In the genomic region with DNA sequence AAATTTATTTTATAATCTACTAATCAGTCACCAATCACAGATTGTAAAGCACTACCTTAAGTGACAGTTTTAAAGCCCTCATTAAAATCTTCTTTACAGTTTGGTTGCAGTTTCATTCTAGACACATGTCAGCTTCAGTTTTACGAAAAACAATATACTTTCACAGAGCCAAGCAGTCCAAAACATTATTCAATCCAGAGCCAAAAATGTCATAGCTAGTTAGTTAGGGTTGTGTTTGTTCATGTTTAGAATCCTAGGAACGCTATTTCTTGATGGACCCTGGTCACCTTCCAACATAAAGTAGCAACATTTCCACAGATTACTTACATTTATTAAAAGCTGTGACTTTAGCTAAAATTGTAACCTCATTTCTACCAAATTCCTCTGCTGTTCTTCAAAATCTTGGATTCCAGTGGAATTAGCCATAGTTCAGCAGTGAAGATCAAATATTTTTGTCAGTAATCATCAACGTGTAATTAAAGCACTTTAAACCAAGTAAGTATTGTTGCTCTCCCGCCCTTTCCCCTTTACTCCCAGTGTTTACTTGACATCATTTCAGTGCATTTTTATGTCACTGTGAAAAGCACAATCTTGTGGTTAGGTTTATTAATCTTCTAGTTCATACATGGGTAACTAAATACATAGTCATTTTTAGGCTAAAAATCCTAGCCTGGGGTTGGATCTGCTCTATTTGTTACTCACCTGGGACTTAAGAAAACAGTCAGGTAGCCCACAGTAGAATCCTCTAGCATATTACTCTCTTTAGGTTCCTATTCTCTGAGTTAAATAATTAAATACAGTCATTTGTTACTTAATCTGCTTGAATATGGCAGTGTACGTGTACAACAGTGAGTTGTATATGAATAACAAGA, we compare ENCODE assay signal across 11 cellular contexts.
DNase-seq lines count a peak whose midpoint lies in the region; ATAC-seq, FAIRE-seq and TF ChIP-seq lines count a peak whose summit lies in the region.
"Had no signal": no experiment of that assay in that cellular context is flagged by ENCODE, and none has a peak within 500 bp of the region (broad histone marks: within the 10 kb centered on the region; RNA-seq: fewer than 3 reads in every experiment).

No MANE protein-coding gene starts in this region.

- H3K36me3 ChIP-seq in neutrophil, result peaks cover 6% of the 10 kb centered on the region
- H3K36me3 ChIP-seq: pancreas, thyroid gland had no signal

- ATAC-seq in GM18511 (IDR thresholded peaks at IDR 0.05; ENCODE audit: unreplicated experiment), result no peak
- ATAC-seq in stimulated activated naive CD8-positive, alpha-beta T cell treated with anti-CD3 and anti-CD28 coated beads, Interleukin-15, Interleukin-2, amounts not matched to agents 100 U/mL and 50 U/mL, for 24 hours, result no peak

- TF ChIP-seq CTCF in neutrophil (IDR thresholded peaks at IDR 0.05), result no peak

- DNase-seq in EL (peak; percentile 89), NCI-H69 (lab: John Stamatoyannopoulos, UW) (peak; percentile 37), erythroblast (lab: John Stamatoyannopoulos, UW) (no peak), middle frontal gyrus (ENCODE audit: extremely low spot score, low spot score) (no peak)
- DNase-seq in stimulated activated naive CD8-positive, alpha-beta T cell treated with anti-CD3 and anti-CD28 coated beads, Interleukin-15, Interleukin-2, amounts not matched to agents 100 U/mL and 50 U/mL, for 24 hours, result no peak
- DNase-seq: pancreas, thyroid gland, WERI-Rb-1 had no signal

- FAIRE-seq in endometrium (lab: Jason Lieb, UNC), result peak; percentile 77
- FAIRE-seq: pancreas had no signal

- peak overlapping the region; percentile 28 for H3K27ac ChIP-seq in neutrophil
- H3K27ac ChIP-seq: pancreas, thyroid gland, WERI-Rb-1 had no signal

- no peaks in the 10 kb centered on the region for H3K27me3 ChIP-seq in neutrophil
- H3K27me3 ChIP-seq: pancreas, thyroid gland had no signal

- no peaks in the 10 kb centered on the region for H3K9me3 ChIP-seq in neutrophil
- H3K9me3 ChIP-seq: pancreas, thyroid gland had no signal

- peaks cover 5 to 10% of the 10 kb centered on the region in 2 experiments for H3K4me1 ChIP-seq in neutrophil (ENCODE audit: control insufficient read depth in 1 of 2, insufficient read depth in 1 of 2, low read depth in 1 of 2, low read length in 1 of 2)

- no peak for TF ChIP-seq POLR2A in erythroblast (IDR thresholded peaks at IDR 0.05; ENCODE audit: low read length)

- H3K4me3 ChIP-seq in neutrophil (ENCODE audit: low read depth in 1 of 2, low read length in 1 of 2), result no peak overlapping the region
- H3K4me3 ChIP-seq: pancreas, thyroid gland had no signal

Comparison
In these comparisons a context has a peak if more than half of its experiments do, and no peak if none do; other contexts are left out.
1. DNase-seq: peak in EL (single experiment) and NCI-H69 (single experiment); none in erythroblast (0 of 2), stimulated activated naive CD8-positive, alpha-beta T cell treated with anti-CD3 and anti-CD28 coated beads, Interleukin-15, Interleukin-2, amounts not matched to agents 100 U/mL and 50 U/mL, for 24 hours (single experiment) and middle frontal gyrus (single experiment).